20 cellular contexts compared by ENCODE assay signal in the genomic region with DNA sequence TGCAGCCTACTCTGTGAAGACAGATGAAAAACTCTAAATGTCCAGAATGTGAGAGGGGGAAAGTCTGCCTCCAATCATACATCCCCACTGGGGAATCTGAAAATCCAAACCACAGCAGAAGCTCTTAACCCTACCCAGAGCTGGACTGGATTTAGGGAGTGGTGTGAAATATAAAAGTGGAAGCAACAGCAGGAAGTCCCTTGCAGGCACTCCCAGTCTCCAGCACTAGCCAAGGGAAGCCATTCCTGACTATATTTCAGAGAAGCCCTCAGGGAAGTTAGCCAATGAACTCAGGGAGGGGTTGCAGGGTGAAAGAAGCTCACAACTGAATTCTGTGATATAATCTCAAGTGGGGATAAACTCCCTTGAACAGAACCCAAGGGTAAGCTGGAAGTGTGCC.
"Had no signal": no experiment of that assay in that cellular context is flagged by ENCODE, and none has a peak within 500 bp of the region (broad histone marks: within the 10 kb centered on the region; RNA-seq: fewer than 3 reads in every experiment).

No MANE protein-coding gene starts in this region.

- H3K4me3 ChIP-seq: coronary artery, esophagus muscularis mucosa, heart right ventricle, pancreas, sigmoid colon, stomach had no signal

- DNase-seq: activated CD4-positive, alpha-beta T cell treated with anti-CD3 and anti-CD28 coated beads, Interleukin-2, amount 10 ng/mL, durations not matched to agents 24 days and 14 days; activated CD8-positive, alpha-beta T cell treated with anti-CD3 and anti-CD28 coated beads for 36 hours; activated naive CD4-positive, alpha-beta T cell treated with anti-CD3 and anti-CD28 coated beads, Interleukin-2, amount 10 ng/mL, durations not matched to agents 7 days and 5 days; activated naive CD8-positive, alpha-beta T cell treated with anti-CD3 and anti-CD28 coated beads, Interleukin-2, amount 50 U/mL, for 24 hours; activated T-cell treated with anti-CD3 and anti-CD28 coated beads, Interleukin-2, amount 50 U/mL, for 1 hour; anterior cingulate cortex; brain microvascular endothelial cell; central memory CD4-positive, alpha-beta T cell; heart right ventricle; immature natural killer cell; nephron progenitor cell; pancreas; sigmoid colon; stimulated activated CD4-positive, alpha-beta T cell treated with anti-CD3 and anti-CD28 coated beads, Interleukin-4, amount 100 ng/mL, for 24 hours; T1000 had no signal

- H3K36me3 Mint-ChIP-seq: activated naive CD4-positive, alpha-beta T cell treated with anti-CD3 and anti-CD28 coated beads, Interleukin-2, amount 10 ng/mL, durations not matched to agents 7 days and 5 days; stimulated activated effector memory CD8-positive, alpha-beta T cell treated with anti-CD3 and anti-CD28 coated beads, Interleukin-12 subunit alpha, Interleukin-12 subunit beta, amount 100 ng/mL, for 72 hours had no signal

- H3K36me3 ChIP-seq: brain microvascular endothelial cell, pancreas, sigmoid colon had no signal

- H3K9me3 Mint-ChIP-seq: activated CD4-positive, alpha-beta T cell treated with anti-CD3 and anti-CD28 coated beads, Interleukin-2, amount 10 ng/mL, durations not matched to agents 24 days and 14 days; activated CD8-positive, alpha-beta T cell treated with anti-CD3 and anti-CD28 coated beads for 36 hours; activated naive CD4-positive, alpha-beta T cell treated with anti-CD3 and anti-CD28 coated beads, Interleukin-2, amount 10 ng/mL, durations not matched to agents 7 days and 5 days; activated naive CD8-positive, alpha-beta T cell treated with anti-CD3 and anti-CD28 coated beads, Interleukin-2, amount 50 U/mL, for 24 hours; immature natural killer cell; stimulated activated effector memory CD8-positive, alpha-beta T cell treated with anti-CD3 and anti-CD28 coated beads, Interleukin-12 subunit alpha, Interleukin-12 subunit beta, amount 100 ng/mL, for 72 hours had no signal

- H3K27me3 ChIP-seq: brain microvascular endothelial cell, esophagus muscularis mucosa, heart right ventricle, pancreas, sigmoid colon, stomach had no signal

- H3K4me1 ChIP-seq: esophagus muscularis mucosa, heart right ventricle, pancreas, sigmoid colon, stomach had no signal

- H3K27ac ChIP-seq: brain microvascular endothelial cell, coronary artery, esophagus muscularis mucosa, heart right ventricle, sigmoid colon had no signal

- H3K4me3 Mint-ChIP-seq: activated CD4-positive, alpha-beta T cell treated with anti-CD3 and anti-CD28 coated beads, Interleukin-2, amount 10 ng/mL, durations not matched to agents 24 days and 14 days; activated CD8-positive, alpha-beta T cell treated with anti-CD3 and anti-CD28 coated beads for 36 hours; activated naive CD4-positive, alpha-beta T cell treated with anti-CD3 and anti-CD28 coated beads, Interleukin-2, amount 10 ng/mL, durations not matched to agents 7 days and 5 days; activated naive CD8-positive, alpha-beta T cell treated with anti-CD3 and anti-CD28 coated beads, Interleukin-2, amount 50 U/mL, for 24 hours; immature natural killer cell; nephron progenitor cell; stimulated activated effector memory CD8-positive, alpha-beta T cell treated with anti-CD3 and anti-CD28 coated beads, Interleukin-12 subunit alpha, Interleukin-12 subunit beta, amount 100 ng/mL, for 72 hours; type B pancreatic cell had no signal

- H3K9me3 ChIP-seq: pancreas had no signal

- ATAC-seq: activated CD8-positive, alpha-beta T cell treated with anti-CD3 and anti-CD28 coated beads for 36 hours; activated naive CD8-positive, alpha-beta T cell treated with anti-CD3 and anti-CD28 coated beads, Interleukin-2, amount 50 U/mL, for 24 hours; stimulated activated effector memory CD8-positive, alpha-beta T cell treated with anti-CD3 and anti-CD28 coated beads, Interleukin-12 subunit alpha, Interleukin-12 subunit beta, amount 100 ng/mL, for 72 hours had no signal

- H3K27ac Mint-ChIP-seq: activated CD4-positive, alpha-beta T cell treated with anti-CD3 and anti-CD28 coated beads, Interleukin-2, amount 10 ng/mL, durations not matched to agents 24 days and 14 days; activated CD8-positive, alpha-beta T cell treated with anti-CD3 and anti-CD28 coated beads for 36 hours; activated naive CD4-positive, alpha-beta T cell treated with anti-CD3 and anti-CD28 coated beads, Interleukin-2, amount 10 ng/mL, durations not matched to agents 7 days and 5 days; activated naive CD8-positive, alpha-beta T cell treated with anti-CD3 and anti-CD28 coated beads, Interleukin-2, amount 50 U/mL, for 24 hours; immature natural killer cell; nephron progenitor cell; stimulated activated effector memory CD8-positive, alpha-beta T cell treated with anti-CD3 and anti-CD28 coated beads, Interleukin-12 subunit alpha, Interleukin-12 subunit beta, amount 100 ng/mL, for 72 hours; type B pancreatic cell had no signal

- H3K4me1 Mint-ChIP-seq: activated CD4-positive, alpha-beta T cell treated with anti-CD3 and anti-CD28 coated beads, Interleukin-2, amount 10 ng/mL, durations not matched to agents 24 days and 14 days; activated naive CD4-positive, alpha-beta T cell treated with anti-CD3 and anti-CD28 coated beads, Interleukin-2, amount 10 ng/mL, durations not matched to agents 7 days and 5 days; activated naive CD8-positive, alpha-beta T cell treated with anti-CD3 and anti-CD28 coated beads, Interleukin-2, amount 50 U/mL, for 24 hours; stimulated activated effector memory CD8-positive, alpha-beta T cell treated with anti-CD3 and anti-CD28 coated beads, Interleukin-12 subunit alpha, Interleukin-12 subunit beta, amount 100 ng/mL, for 72 hours had no signal

- H3K27me3 Mint-ChIP-seq: activated CD4-positive, alpha-beta T cell treated with anti-CD3 and anti-CD28 coated beads, Interleukin-2, amount 10 ng/mL, durations not matched to agents 24 days and 14 days; activated CD8-positive, alpha-beta T cell treated with anti-CD3 and anti-CD28 coated beads for 36 hours; activated naive CD4-positive, alpha-beta T cell treated with anti-CD3 and anti-CD28 coated beads, Interleukin-2, amount 10 ng/mL, durations not matched to agents 7 days and 5 days; activated naive CD8-positive, alpha-beta T cell treated with anti-CD3 and anti-CD28 coated beads, Interleukin-2, amount 50 U/mL, for 24 hours; type B pancreatic cell had no signal
